Comparison of ENCODE assay signal across 1 cellular context in the genomic region with DNA sequence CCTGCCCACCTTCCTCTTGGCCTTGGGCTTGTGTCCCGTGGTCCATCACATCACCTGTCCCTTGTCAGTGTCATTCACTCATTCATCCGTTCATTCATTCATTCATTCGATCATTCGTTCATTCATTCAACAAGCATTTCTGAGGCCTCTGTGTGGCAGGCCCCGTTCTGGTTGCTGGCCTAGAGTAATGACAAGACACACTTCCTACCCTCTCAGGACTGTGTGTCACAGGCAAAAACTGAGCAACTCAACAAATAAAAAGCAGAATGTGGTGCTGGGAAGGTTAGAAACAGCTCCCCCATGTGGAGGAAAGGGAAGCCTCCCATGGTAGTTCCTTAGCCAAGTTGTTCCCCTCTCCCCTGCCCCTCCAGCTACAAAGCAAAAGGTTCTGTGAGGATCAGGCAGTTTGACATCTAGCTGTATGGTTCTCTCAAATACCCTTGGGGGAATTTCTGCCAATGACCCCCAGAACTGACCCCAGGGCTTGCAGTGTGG.
TF ChIP-seq lines count a peak whose summit lies in the region.

No MANE protein-coding gene starts in this region.

TF ChIP-seq in H1, 55 proteins besides CTCF, POLR2A, EP300 and RAD21:
- TF ChIP-seq CBX5 (IDR thresholded peaks at IDR 0.05; ENCODE audit: low read depth, low read length) (no peak), TBP (IDR thresholded peaks at IDR 0.05; ENCODE audit: low read depth, low read length) (no peak), HDAC6 (IDR thresholded peaks at IDR 0.05; ENCODE audit: low read depth, low read length) (no peak), SAP30 (IDR thresholded peaks at IDR 0.05; ENCODE audit: insufficient read depth, insufficient replicate concordance, low read length) (no peak), POLR2AphosphoS5 (IDR thresholded peaks at IDR 0.05; ENCODE audit: low read depth, low read length) (no peak), ZNF274 (IDR thresholded peaks at IDR 0.05; ENCODE audit: borderline replicate concordance, extremely low read depth, low read length) (no peak), CTBP2 (IDR thresholded peaks at IDR 0.05; ENCODE audit: borderline replicate concordance, insufficient read depth, insufficient read length, low read length) (no peak), TCF12 (IDR thresholded peaks at IDR 0.05; ENCODE audit: low read depth, low read length) (no peak), SIN3A (conservative IDR thresholded peaks at IDR 0.05 in 1 of 2, IDR thresholded peaks at IDR 0.05 in 1 of 2; ENCODE audit: low read depth in 1 of 2, low read length in 2 of 2) (no peak), TEAD4 (IDR thresholded peaks at IDR 0.05; ENCODE audit: low read depth, low read length) (no peak), RFX5 (IDR thresholded peaks at IDR 0.05; ENCODE audit: borderline replicate concordance, low read depth, low read length) (no peak), TAF1 (IDR thresholded peaks at IDR 0.05; ENCODE audit: low read depth, low read length) (no peak)
- TF ChIP-seq, protein P1, sequence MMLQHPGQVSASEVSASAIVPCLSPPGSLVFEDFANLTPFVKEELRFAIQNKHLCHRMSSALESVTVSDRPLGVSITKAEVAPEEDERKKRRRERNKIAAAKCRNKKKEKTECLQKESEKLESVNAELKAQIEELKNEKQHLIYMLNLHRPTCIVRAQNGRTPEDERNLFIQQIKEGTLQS (IDR thresholded peaks at IDR 0.05; ENCODE audit: insufficient read depth, low read depth, low read length) = no peak
